Comparison of ENCODE assay signal across 21 cellular contexts in genomic region chr10:118844731-118845573, GRCh38.
DNase-seq lines count a peak whose midpoint lies in the region; ATAC-seq, FAIRE-seq and TF ChIP-seq lines count a peak whose summit lies in the region.
"Had no signal": no experiment of that assay in that cellular context is flagged by ENCODE, and none has a peak within 500 bp of the region (broad histone marks: within the 10 kb centered on the region; RNA-seq: fewer than 3 reads in every experiment).

No MANE protein-coding gene starts in this region.

- H3K4me3 ChIP-seq in lower lobe of right lung, result no peak overlapping the region
- H3K4me3 ChIP-seq: spleen had no signal

- H3K4me1 Mint-ChIP-seq in brain, result peaks cover 16% of the 10 kb centered on the region
- H3K4me1 Mint-ChIP-seq: immature natural killer cell had no signal

- intact Hi-C loops in left ventricle myocardium superior (cut with micrococcal nuclease), result no loop called here
- intact Hi-C loops in Right ventricle myocardium inferior (cut with DNase I), result no loop called here
- intact Hi-C loops in lower lobe of right lung (cut with DNase I), result no loop called here

- no peak for DNase-seq in left ventricle myocardium superior
- no peak for DNase-seq in Right ventricle myocardium inferior (ENCODE audit: missing footprints)
- peak; percentile 92 for DNase-seq in kidney tubule cell (ENCODE audit: low spot score)
- peak; percentile 43 for DNase-seq in urothelium cell line (ENCODE audit: low spot score)
- DNase-seq in HUDEP-2 (lab: John Stamatoyannopoulos, UW; ENCODE audit: unreplicated experiment in 76 of 76), result no peak
- no peak for DNase-seq in lower lobe of right lung
- no peak for DNase-seq in stimulated activated CD4-positive, alpha-beta T cell treated with anti-CD3 and anti-CD28 coated beads, Interleukin-15, amount 100 ng/mL, for 24 hours
- DNase-seq: activated CD4-positive, alpha-beta T cell treated with anti-CD3 and anti-CD28 coated beads for 1 hour; activated CD8-positive, alpha-beta memory T cell treated with anti-CD3 and anti-CD28 coated beads, Interleukin-2, amount 50 U/mL, for 48 hours; CD4-positive, alpha-beta T cell; glutamatergic neuron; GOT3; immature natural killer cell; NCI-H1930; NCI-H69; spleen; stimulated activated naive CD4-positive, alpha-beta T cell treated with Interleukin-2 at 50 U/mL for 16 hours; T-helper 2 cell had no signal

- peak overlapping the region in 1 of 5 experiments; percentile 3 for H3K4me3 Mint-ChIP-seq in brain
- H3K4me3 Mint-ChIP-seq: CD4-positive, alpha-beta T cell; immature natural killer cell had no signal

- H3K27ac Mint-ChIP-seq in brain, result peak overlapping the region in 3 of 5 experiments; percentile 66 to 91 (median 72)
- H3K27ac Mint-ChIP-seq: CD4-positive, alpha-beta T cell had no signal

- no peak for TF ChIP-seq CTCF in brain (conservative IDR thresholded peaks at IDR 0.05)
- TF ChIP-seq CTCF in lower lobe of right lung (IDR thresholded peaks at IDR 0.05), result no peak

- FAIRE-seq in urothelium cell line (lab: Jason Lieb, UNC), result no peak

- ATAC-seq in left ventricle myocardium superior (peak; percentile 43), Right ventricle myocardium inferior (no peak), lower lobe of right lung (no peak)
- ATAC-seq: activated naive CD4-positive, alpha-beta T cell treated with anti-CD3 and anti-CD28 coated beads, Interleukin-2, amount 50 U/mL, for 72 hours had no signal

- H3K9me3 Mint-ChIP-seq in brain, result peaks cover 0 to 6% (median 0%) of the 10 kb centered on the region in 5 experiments
- H3K9me3 Mint-ChIP-seq: CD4-positive, alpha-beta T cell; immature natural killer cell had no signal

- no peaks in the 10 kb centered on the region for H3K27me3 ChIP-seq in lower lobe of right lung (ENCODE audit: low read depth)

- H3K27ac ChIP-seq in lower lobe of right lung, result no peak overlapping the region
- H3K27ac ChIP-seq: RWPE1, spleen had no signal

- H3K36me3 ChIP-seq in lower lobe of right lung, result no peaks in the 10 kb centered on the region
- H3K36me3 ChIP-seq: spleen had no signal

- no peaks in the 10 kb centered on the region for H3K4me1 ChIP-seq in lower lobe of right lung

- H3K36me3 Mint-ChIP-seq in brain, result no peaks in the 10 kb centered on the region
- H3K36me3 Mint-ChIP-seq: immature natural killer cell had no signal

- no peaks in the 10 kb centered on the region for H3K27me3 Mint-ChIP-seq in brain

- H3K9me3 ChIP-seq in lower lobe of right lung, result no peaks in the 10 kb centered on the region
- H3K9me3 ChIP-seq: spleen had no signal

Comparison
In these comparisons a context has a peak if more than half of its experiments do, and no peak if none do; other contexts are left out.
1. DNase-seq: peak in kidney tubule cell (single experiment) and urothelium cell line (single experiment); none in left ventricle myocardium superior (single experiment), Right ventricle myocardium inferior (single experiment), HUDEP-2 (0 of 76), lower lobe of right lung (single experiment) and stimulated activated CD4-positive, alpha-beta T cell treated with anti-CD3 and anti-CD28 coated beads, Interleukin-15, amount 100 ng/mL, for 24 hours (single experiment).